23 cellular contexts compared by ENCODE assay signal in genomic region chr17:50799582-50799981, GRCh38. TPM values are rescaled to one million over a fixed set of nuclear protein-coding genes. Genes with fewer than 3 reads are reported as not detected.
"Had no signal": no experiment of that assay in that cellular context is flagged by ENCODE, and none has a peak within 500 bp of the region (broad histone marks: within the 10 kb centered on the region; RNA-seq: fewer than 3 reads in every experiment).

No MANE protein-coding gene starts in this region.

- H3K27me3 ChIP-seq: gastrocnemius medialis, heart left ventricle, pancreas, upper lobe of left lung had no signal

- H3K4me3 ChIP-seq: coronary artery, gastrocnemius medialis, heart left ventricle, lower lobe of right lung, pancreas, upper lobe of left lung had no signal

- H3K9me3 ChIP-seq: gastrocnemius medialis, heart left ventricle, lower lobe of right lung, pancreas, upper lobe of left lung had no signal

- H3K36me3 ChIP-seq: gastrocnemius medialis, heart left ventricle, lower lobe of right lung, pancreas, upper lobe of left lung had no signal

- DNase-seq: activated CD4-positive, alpha-beta T cell treated with anti-CD3 and anti-CD28 coated beads for 1 hour; activated CD4-positive, alpha-beta T cell treated with anti-CD3 and anti-CD28 coated beads, Interleukin-2, amount 50 U/mL, for 4 hours; activated naive CD4-positive, alpha-beta T cell treated with anti-CD3 and anti-CD28 coated beads, Interleukin-2, amount 10 ng/mL, durations not matched to agents 7 days and 5 days; caudate nucleus; effector CD8-positive, alpha-beta T cell; gastrocnemius medialis; heart left ventricle; immature natural killer cell; lower lobe of right lung; midbrain; pancreas; stimulated activated CD4-positive, alpha-beta T cell treated with anti-CD3 and anti-CD28 coated beads, Interleukin-4, amount 100 ng/mL, for 24 hours; stimulated activated naive CD4-positive, alpha-beta T cell treated with Interleukin-2 at 50 U/mL for 16 hours; substantia nigra; T-cell; T-helper 9 cell had no signal

- H3K4me1 ChIP-seq: lower lobe of right lung, pancreas, upper lobe of left lung had no signal

- H3K27ac ChIP-seq: gastrocnemius medialis, heart left ventricle, lower lobe of right lung, pancreas, upper lobe of left lung had no signal

- FAIRE-seq: astrocyte, pancreas had no signal

RNA-seq across cellular contexts. Expression of gene ANKRD40CL, which starts 32.3 kb away (rescaled TPM):
- total RNA-seq: activated T-helper 17 cell treated with anti-CD3 and anti-CD28 coated beads, Interleukin-2, amount 50 U/mL, for 72 hours; astrocyte; gastrocnemius medialis; heart left ventricle; lower lobe of right lung; myocyte; neural crest cell; skeletal muscle tissue; T-cell; upper lobe of left lung had no signal
- polyA plus RNA-seq: heart left ventricle, immature natural killer cell had no signal

RNA-seq across cellular contexts. Expression of gene WFIKKN2, which starts 35.8 kb away (rescaled TPM):
- total RNA-seq: activated T-helper 17 cell treated with anti-CD3 and anti-CD28 coated beads, Interleukin-2, amount 50 U/mL, for 72 hours; T-cell had no signal
- polyA plus RNA-seq: immature natural killer cell had no signal
